ENCODE assay signal across 1 cellular context in the genomic region with DNA sequence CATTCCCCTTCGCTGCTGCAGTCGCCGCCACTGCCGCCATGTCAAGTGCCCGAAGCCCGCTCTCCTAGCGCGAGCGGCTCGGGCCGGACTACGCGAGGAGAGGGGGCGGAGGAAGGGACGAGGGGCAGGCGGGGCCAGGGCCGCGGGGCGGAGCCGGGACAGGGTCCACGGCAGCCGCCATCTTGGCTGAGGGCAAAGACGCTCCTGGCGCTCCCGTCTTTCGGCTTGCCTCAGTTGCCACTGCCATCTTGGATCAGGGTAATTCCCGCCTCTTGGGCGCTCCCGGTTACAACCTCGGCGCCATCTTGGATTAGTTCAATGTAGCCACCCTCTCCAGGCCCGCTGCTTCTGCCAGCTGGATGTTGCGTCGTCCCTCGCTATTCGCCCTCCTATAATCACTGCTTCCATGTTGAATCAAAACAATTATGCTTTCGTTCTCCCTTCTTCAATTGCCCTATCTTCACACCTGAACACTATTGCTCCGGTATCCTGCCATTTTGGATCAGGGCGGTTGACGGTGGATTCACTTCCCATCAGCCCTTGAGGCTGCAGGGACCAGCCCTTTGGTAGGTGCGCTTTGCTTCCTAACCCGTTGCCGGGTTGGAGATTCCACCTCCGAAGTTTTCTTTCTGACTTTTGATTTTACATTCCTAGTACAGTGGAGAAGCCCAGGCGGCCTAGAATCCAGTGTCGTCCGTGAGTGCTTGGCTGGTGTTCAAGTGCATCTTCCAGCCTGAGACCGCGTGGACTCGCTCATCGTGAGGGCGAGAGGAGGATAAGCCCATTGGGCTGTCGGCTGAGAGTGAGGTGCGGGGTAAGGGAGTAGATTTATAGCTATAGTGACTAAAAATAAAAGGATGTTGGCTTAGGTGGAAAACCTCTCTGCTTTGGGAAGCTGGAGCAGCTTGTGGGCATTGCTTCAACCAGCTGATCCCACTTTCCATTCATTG.
TF ChIP-seq lines count a peak whose summit lies in the region.

A gene with protein sequence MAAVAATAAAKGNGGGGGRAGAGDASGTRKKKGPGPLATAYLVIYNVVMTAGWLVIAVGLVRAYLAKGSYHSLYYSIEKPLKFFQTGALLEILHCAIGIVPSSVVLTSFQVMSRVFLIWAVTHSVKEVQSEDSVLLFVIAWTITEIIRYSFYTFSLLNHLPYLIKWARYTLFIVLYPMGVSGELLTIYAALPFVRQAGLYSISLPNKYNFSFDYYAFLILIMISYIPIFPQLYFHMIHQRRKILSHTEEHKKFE (minus strand): TSS at position 66 of the 950 bp plus-strand sequence. CDS start 26 bp downstream, at position 40.

TF ChIP-seq in HepG2, 621 proteins besides CTCF, POLR2A, EP300 and RAD21 (continued from another document and continues in another):
- TF ChIP-seq, protein P1, sequence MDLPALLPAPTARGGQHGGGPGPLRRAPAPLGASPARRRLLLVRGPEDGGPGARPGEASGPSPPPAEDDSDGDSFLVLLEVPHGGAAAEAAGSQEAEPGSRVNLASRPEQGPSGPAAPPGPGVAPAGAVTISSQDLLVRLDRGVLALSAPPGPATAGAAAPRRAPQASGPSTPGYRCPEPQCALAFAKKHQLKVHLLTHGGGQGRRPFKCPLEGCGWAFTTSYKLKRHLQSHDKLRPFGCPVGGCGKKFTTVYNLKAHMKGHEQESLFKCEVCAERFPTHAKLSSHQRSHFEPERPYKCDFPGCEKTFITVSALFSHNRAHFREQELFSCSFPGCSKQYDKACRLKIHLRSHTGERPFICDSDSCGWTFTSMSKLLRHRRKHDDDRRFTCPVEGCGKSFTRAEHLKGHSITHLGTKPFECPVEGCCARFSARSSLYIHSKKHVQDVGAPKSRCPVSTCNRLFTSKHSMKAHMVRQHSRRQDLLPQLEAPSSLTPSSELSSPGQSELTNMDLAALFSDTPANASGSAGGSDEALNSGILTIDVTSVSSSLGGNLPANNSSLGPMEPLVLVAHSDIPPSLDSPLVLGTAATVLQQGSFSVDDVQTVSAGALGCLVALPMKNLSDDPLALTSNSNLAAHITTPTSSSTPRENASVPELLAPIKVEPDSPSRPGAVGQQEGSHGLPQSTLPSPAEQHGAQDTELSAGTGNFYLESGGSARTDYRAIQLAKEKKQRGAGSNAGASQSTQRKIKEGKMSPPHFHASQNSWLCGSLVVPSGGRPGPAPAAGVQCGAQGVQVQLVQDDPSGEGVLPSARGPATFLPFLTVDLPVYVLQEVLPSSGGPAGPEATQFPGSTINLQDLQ (CRISPR knock-in tag; IDR thresholded peaks at IDR 0.05): no peak
- TF ChIP-seq NFE2L2 (IDR thresholded peaks at IDR 0.05; ENCODE audit: low read length) (no peak), MTA1 (CRISPR knock-in tag; IDR thresholded peaks at IDR 0.05; ENCODE audit: borderline replicate concordance) (peak; percentile 56; the same call in 1 of the 2 replicates), FUBP1 (CRISPR knock-in tag; IDR thresholded peaks at IDR 0.05; ENCODE audit: borderline replicate concordance) (no peak), ZNF501 (CRISPR knock-in tag; IDR thresholded peaks at IDR 0.05) (peak; percentile 88), ZFP82 (CRISPR knock-in tag; IDR thresholded peaks at IDR 0.05; ENCODE audit: borderline replicate concordance) (no peak), ZNF337 (CRISPR knock-in tag; IDR thresholded peaks at IDR 0.05; ENCODE audit: borderline replicate concordance, low read depth) (no peak; the same call in 1 of the 2 replicates), NR0B2 (CRISPR knock-in tag; IDR thresholded peaks at IDR 0.05) (no peak), KLF12 (CRISPR knock-in tag; IDR thresholded peaks at IDR 0.05; ENCODE audit: borderline replicate concordance) (peak; percentile 42; the same call in 1 of the 2 replicates), SKIL (CRISPR knock-in tag; IDR thresholded peaks at IDR 0.05; ENCODE audit: borderline replicate concordance) (no peak), PITX1 (CRISPR knock-in tag; IDR thresholded peaks at IDR 0.05) (peak; percentile 81), SSRP1 (CRISPR knock-in tag; IDR thresholded peaks at IDR 0.05) (no peak), ZNF792 (CRISPR knock-in tag; IDR thresholded peaks at IDR 0.05) (no peak), ATRX (CRISPR knock-in tag; IDR thresholded peaks at IDR 0.05; ENCODE audit: borderline replicate concordance) (no peak), SNAPC2 (CRISPR knock-in tag; IDR thresholded peaks at IDR 0.05) (peak; percentile 78; the same call in 1 of the 2 replicates), HOXA7 (CRISPR knock-in tag; IDR thresholded peaks at IDR 0.05) (0 out of 2 replicates have a peak, but pooled peaks have one; percentile 26), PCBP2 (optimal IDR thresholded peaks at IDR 0.05; ENCODE audit: low read depth, low read length, poor library complexity, severe bottlenecking) (no peak), ZNF207 (IDR thresholded peaks at IDR 0.05; ENCODE audit: borderline replicate concordance) (no peak), ZNF234 (CRISPR knock-in tag; conservative IDR thresholded peaks at IDR 0.05) (no peak), ZNF607 (CRISPR knock-in tag; IDR thresholded peaks at IDR 0.05; ENCODE audit: borderline replicate concordance) (no peak; the same call in 1 of the 2 replicates), ZBTB25 (CRISPR knock-in tag; IDR thresholded peaks at IDR 0.05) (peak; percentile 74), ZBTB7A (CRISPR knock-in tag; IDR thresholded peaks at IDR 0.05) (no peak), ZNF33A (CRISPR knock-in tag; IDR thresholded peaks at IDR 0.05; ENCODE audit: borderline replicate concordance) (no peak), GZF1 (CRISPR knock-in tag; IDR thresholded peaks at IDR 0.05) (no peak), ATF7-NPFF (CRISPR knock-in tag; IDR thresholded peaks at IDR 0.05; ENCODE audit: low read depth) (peak; percentile 90)
- TF ChIP-seq, protein P2, sequence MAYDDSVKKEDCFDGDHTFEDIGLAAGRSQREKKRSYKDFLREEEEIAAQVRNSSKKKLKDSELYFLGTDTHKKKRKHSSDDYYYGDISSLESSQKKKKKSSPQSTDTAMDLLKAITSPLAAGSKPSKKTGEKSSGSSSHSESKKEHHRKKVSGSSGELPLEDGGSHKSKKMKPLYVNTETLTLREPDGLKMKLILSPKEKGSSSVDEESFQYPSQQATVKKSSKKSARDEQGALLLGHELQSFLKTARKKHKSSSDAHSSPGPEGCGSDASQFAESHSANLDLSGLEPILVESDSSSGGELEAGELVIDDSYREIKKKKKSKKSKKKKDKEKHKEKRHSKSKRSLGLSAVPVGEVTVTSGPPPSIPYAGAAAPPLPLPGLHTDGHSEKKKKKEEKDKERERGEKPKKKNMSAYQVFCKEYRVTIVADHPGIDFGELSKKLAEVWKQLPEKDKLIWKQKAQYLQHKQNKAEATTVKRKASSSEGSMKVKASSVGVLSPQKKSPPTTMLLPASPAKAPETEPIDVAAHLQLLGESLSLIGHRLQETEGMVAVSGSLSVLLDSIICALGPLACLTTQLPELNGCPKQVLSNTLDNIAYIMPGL (CRISPR knock-in tag; IDR thresholded peaks at IDR 0.05; ENCODE audit: borderline replicate concordance in 1 of 2, low read depth in 1 of 2): peak; percentile 64 to 84
- TF ChIP-seq, protein P3, sequence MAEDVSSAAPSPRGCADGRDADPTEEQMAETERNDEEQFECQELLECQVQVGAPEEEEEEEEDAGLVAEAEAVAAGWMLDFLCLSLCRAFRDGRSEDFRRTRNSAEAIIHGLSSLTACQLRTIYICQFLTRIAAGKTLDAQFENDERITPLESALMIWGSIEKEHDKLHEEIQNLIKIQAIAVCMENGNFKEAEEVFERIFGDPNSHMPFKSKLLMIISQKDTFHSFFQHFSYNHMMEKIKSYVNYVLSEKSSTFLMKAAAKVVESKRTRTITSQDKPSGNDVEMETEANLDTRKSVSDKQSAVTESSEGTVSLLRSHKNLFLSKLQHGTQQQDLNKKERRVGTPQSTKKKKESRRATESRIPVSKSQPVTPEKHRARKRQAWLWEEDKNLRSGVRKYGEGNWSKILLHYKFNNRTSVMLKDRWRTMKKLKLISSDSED (CRISPR knock-in tag; IDR thresholded peaks at IDR 0.05): no peak
- TF ChIP-seq, protein P4, sequence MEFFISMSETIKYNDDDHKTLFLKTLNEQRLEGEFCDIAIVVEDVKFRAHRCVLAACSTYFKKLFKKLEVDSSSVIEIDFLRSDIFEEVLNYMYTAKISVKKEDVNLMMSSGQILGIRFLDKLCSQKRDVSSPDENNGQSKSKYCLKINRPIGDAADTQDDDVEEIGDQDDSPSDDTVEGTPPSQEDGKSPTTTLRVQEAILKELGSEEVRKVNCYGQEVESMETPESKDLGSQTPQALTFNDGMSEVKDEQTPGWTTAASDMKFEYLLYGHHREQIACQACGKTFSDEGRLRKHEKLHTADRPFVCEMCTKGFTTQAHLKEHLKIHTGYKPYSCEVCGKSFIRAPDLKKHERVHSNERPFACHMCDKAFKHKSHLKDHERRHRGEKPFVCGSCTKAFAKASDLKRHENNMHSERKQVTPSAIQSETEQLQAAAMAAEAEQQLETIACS (CRISPR knock-in tag; IDR thresholded peaks at IDR 0.05): no peak
- TF ChIP-seq, protein P5, sequence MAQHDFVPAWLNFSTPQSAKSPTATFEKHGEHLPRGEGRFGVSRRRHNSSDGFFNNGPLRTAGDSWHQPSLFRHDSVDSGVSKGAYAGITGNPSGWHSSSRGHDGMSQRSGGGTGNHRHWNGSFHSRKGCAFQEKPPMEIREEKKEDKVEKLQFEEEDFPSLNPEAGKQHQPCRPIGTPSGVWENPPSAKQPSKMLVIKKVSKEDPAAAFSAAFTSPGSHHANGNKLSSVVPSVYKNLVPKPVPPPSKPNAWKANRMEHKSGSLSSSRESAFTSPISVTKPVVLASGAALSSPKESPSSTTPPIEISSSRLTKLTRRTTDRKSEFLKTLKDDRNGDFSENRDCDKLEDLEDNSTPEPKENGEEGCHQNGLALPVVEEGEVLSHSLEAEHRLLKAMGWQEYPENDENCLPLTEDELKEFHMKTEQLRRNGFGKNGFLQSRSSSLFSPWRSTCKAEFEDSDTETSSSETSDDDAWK (CRISPR knock-in tag; IDR thresholded peaks at IDR 0.05): no peak
